In genomic region chrX:119685225-119686066, GRCh38 we compare ENCODE assay signal across 8 cellular contexts. TPM values are rescaled to one million over a fixed set of nuclear protein-coding genes. Genes with fewer than 3 reads are reported as not detected.
A peak's percentile ranks its signal among the peaks of the same experiment; 100 is the strongest.
DNase-seq lines count a peak whose midpoint lies in the region; ATAC-seq and TF ChIP-seq lines count a peak whose summit lies in the region.

No MANE protein-coding gene starts in this region.

- no peaks in the 10 kb centered on the region for H3K4me1 ChIP-seq in ovary (ENCODE audit: insufficient read depth)

- WGBS in ovary, 3 donors, result 58 to 64% (median 63%) methylated on average over 15 of the region's 15 CpGs

- peak; percentile 22 for TF ChIP-seq POLR2A in erythroblast (IDR thresholded peaks at IDR 0.05; ENCODE audit: low read length)
- no peak for TF ChIP-seq POLR2A in ovary (IDR thresholded peaks at IDR 0.05)

- H3K9me3 ChIP-seq in ovary, result no peaks in the 10 kb centered on the region

- H3K36me3 Mint-ChIP-seq in T-helper 2 cell treated with Interferon-gamma antibody and Interleukin-4, amounts not matched to agents 5 μg/mL and 100 μg/mL, for 36 hours (ENCODE audit: low read depth), result peaks cover 49% of the 10 kb centered on the region

- H3K27ac Mint-ChIP-seq in T-helper 2 cell treated with Interferon-gamma antibody and Interleukin-4, amounts not matched to agents 5 μg/mL and 100 μg/mL, for 36 hours, result peak overlapping the region; percentile 97

- no peaks in the 10 kb centered on the region for H3K9me3 Mint-ChIP-seq in T-helper 2 cell treated with Interferon-gamma antibody and Interleukin-4, amounts not matched to agents 5 μg/mL and 100 μg/mL, for 36 hours

- DNase-seq in activated CD4-positive, alpha-beta T cell treated with anti-CD3 and anti-CD28 coated beads for 1 hour, result peak; percentile 41
- DNase-seq in activated CD4-positive, alpha-beta T cell treated with anti-CD3 and anti-CD28 coated beads, Interleukin-2, amount 50 U/mL, for 1 hour, result no peak
- peak; percentile 61 for DNase-seq in T-helper 2 cell treated with Interferon-gamma antibody and Interleukin-4, amounts not matched to agents 5 μg/mL and 100 μg/mL, for 36 hours (ENCODE audit: low spot score)
- DNase-seq in erythroblast (lab: John Stamatoyannopoulos, UW) (peak; percentile 38 to 51), pons (ENCODE audit: low spot score) (peak; percentile 72), ovary (no peak)
- no peak for DNase-seq in activated CD4-positive, CD25-positive, alpha-beta regulatory T cell treated with anti-CD3 and anti-CD28 coated beads, Interleukin-2, amount 50 U/mL, for 72 hours

- no peaks in the 10 kb centered on the region for H3K36me3 ChIP-seq in ovary

- peak; percentile 59 for ATAC-seq in HG03342 (IDR thresholded peaks at IDR 0.05; ENCODE audit: unreplicated experiment)

- no peaks in the 10 kb centered on the region for H3K27me3 ChIP-seq in ovary

- no peak for TF ChIP-seq CTCF in ovary (IDR thresholded peaks at IDR 0.05)

- intact Hi-C loops in ovary (cut with DNase I), result no loop called here

- peaks cover 47% of the 10 kb centered on the region for H3K4me1 Mint-ChIP-seq in T-helper 2 cell treated with Interferon-gamma antibody and Interleukin-4, amounts not matched to agents 5 μg/mL and 100 μg/mL, for 36 hours (ENCODE audit: low read depth)

- no peak for TF ChIP-seq EP300 in ovary (IDR thresholded peaks at IDR 0.05)

- H3K27ac ChIP-seq in ovary, result no peak overlapping the region

- peak overlapping the region; percentile 93 for H3K4me3 Mint-ChIP-seq in T-helper 2 cell treated with Interferon-gamma antibody and Interleukin-4, amounts not matched to agents 5 μg/mL and 100 μg/mL, for 36 hours

- no peak overlapping the region for H3K4me3 ChIP-seq in ovary

- no peaks in the 10 kb centered on the region for H3K27me3 Mint-ChIP-seq in T-helper 2 cell treated with Interferon-gamma antibody and Interleukin-4, amounts not matched to agents 5 μg/mL and 100 μg/mL, for 36 hours (ENCODE audit: low read depth)

RNA-seq across cellular contexts. Expression of gene SEPTIN6, which starts 7.5 kb away (rescaled TPM):
- 10 to 100 TPM in 5 of 7 donors, 1 to 10 TPM in 2; 4.6 to 19.3 (median 13.5) TPM for total RNA-seq in ovary
- 10 to 100 TPM in 1 of 2 donors, 1 to 10 TPM in 1; 6.6 to 37.9 TPM for polyA plus RNA-seq in ovary

Comparison
In these comparisons a context has a peak if more than half of its experiments do, and no peak if none do; other contexts are left out.
1. DNase-seq: peak in activated CD4-positive, alpha-beta T cell treated with anti-CD3 and anti-CD28 coated beads for 1 hour (single experiment), T-helper 2 cell treated with Interferon-gamma antibody and Interleukin-4, amounts not matched to agents 5 μg/mL and 100 μg/mL, for 36 hours (single experiment), erythroblast (2 of 2) and pons (single experiment); none in activated CD4-positive, alpha-beta T cell treated with anti-CD3 and anti-CD28 coated beads, Interleukin-2, amount 50 U/mL, for 1 hour (single experiment), activated CD4-positive, CD25-positive, alpha-beta regulatory T cell treated with anti-CD3 and anti-CD28 coated beads, Interleukin-2, amount 50 U/mL, for 72 hours (single experiment) and ovary (0 of 5).